1 cellular context compared by ENCODE assay signal in genomic region chr9:20506631-20507030, GRCh38.
TF ChIP-seq lines count a peak whose summit lies in the region.

No MANE protein-coding gene starts in this region.

TF ChIP-seq in endothelial cell of umbilical vein, 7 proteins besides CTCF, POLR2A, EP300 and RAD21 (continued from another document):
- TF ChIP-seq, protein P1, sequence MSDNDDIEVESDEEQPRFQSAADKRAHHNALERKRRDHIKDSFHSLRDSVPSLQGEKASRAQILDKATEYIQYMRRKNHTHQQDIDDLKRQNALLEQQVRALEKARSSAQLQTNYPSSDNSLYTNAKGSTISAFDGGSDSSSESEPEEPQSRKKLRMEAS (IDR thresholded peaks at IDR 0.05; ENCODE audit: insufficient read depth, insufficient read length), result no peak
- no peak for TF ChIP-seq MYC (IDR thresholded peaks at IDR 0.05; ENCODE audit: low read depth, low read length)
